33 cellular contexts compared by ENCODE assay signal in the genomic region with DNA sequence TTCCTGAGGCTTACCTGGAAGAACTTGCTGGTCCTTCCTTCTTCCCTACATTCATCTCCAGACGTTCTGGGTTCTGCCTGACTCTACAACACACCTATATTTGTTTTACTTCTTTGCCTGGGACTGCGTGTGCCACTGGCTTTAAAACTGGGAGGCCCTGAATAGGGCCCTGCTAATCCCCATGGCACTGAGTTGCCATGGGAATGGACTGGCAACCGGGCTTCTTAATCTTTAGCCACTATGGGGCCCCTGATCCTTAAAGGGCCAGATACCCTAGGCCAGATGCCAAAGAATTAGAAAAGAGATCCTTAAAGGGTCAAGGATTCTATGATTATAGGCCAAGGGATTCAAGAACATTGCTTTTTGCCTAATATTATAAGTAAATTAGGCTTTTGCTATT. TPM values are rescaled to one million over a fixed set of nuclear protein-coding genes. Genes with fewer than 3 reads are reported as not detected.
"Had no signal": no experiment of that assay in that cellular context is flagged by ENCODE, and none has a peak within 500 bp of the region (broad histone marks: within the 10 kb centered on the region; RNA-seq: fewer than 3 reads in every experiment).

No MANE protein-coding gene starts in this region.

- H3K9me3 ChIP-seq: esophagus squamous epithelium had no signal

- H3K9me3 Mint-ChIP-seq: activated CD4-positive, alpha-beta memory T cell treated with anti-CD3 and anti-CD28 coated beads for 36 hours; activated CD4-positive, alpha-beta T cell treated with anti-CD3 and anti-CD28 coated beads, Interleukin-2, amount 10 ng/mL, durations not matched to agents 24 days and 14 days; activated T-helper 1 cell treated with anti-CD3 and anti-CD28 coated beads, Interleukin-12 subunit alpha, Interleukin-12 subunit beta, Interleukin-2, Interleukin-4 antibody, amounts not matched to agents 30 ng/mL and 10 ng/mL and 1 ng/mL, durations not matched to agents 14 hours and 24 hours and 36 hours; activated T-helper 2 cell treated with anti-CD3 and anti-CD28 coated beads, Interferon-gamma antibody, Interleukin-2, Interleukin-4, amounts not matched to agents 10 μg/mL and 5 μg/mL and 100 μg/mL, durations not matched to agents 14 hours and 24 hours and 36 hours; effector memory CD8-positive, alpha-beta T cell had no signal

- H3K4me3 Mint-ChIP-seq: activated CD4-positive, alpha-beta memory T cell treated with anti-CD3 and anti-CD28 coated beads for 36 hours; activated CD4-positive, alpha-beta T cell treated with anti-CD3 and anti-CD28 coated beads for 36 hours; activated CD4-positive, alpha-beta T cell treated with anti-CD3 and anti-CD28 coated beads, Interleukin-2, amount 10 ng/mL, durations not matched to agents 24 days and 14 days; activated CD8-positive, alpha-beta memory T cell treated with anti-CD3 and anti-CD28 coated beads, Interleukin-2, amount 10 ng/mL, durations not matched to agents 7 days and 5 days; activated CD8-positive, alpha-beta T cell treated with anti-CD3 and anti-CD28 coated beads, Interleukin-2, amount 10 ng/mL, durations not matched to agents 7 days and 5 days; activated naive CD8-positive, alpha-beta T cell; activated T-helper 1 cell treated with anti-CD3 and anti-CD28 coated beads, Interleukin-12 subunit alpha, Interleukin-12 subunit beta, Interleukin-2, Interleukin-4 antibody, amounts not matched to agents 30 ng/mL and 10 ng/mL and 1 ng/mL, durations not matched to agents 14 hours and 24 hours and 36 hours; effector memory CD8-positive, alpha-beta T cell had no signal

- H3K36me3 ChIP-seq: esophagus squamous epithelium, gastroesophageal sphincter, heart right ventricle had no signal

- H3K4me1 Mint-ChIP-seq: activated CD4-positive, alpha-beta T cell treated with anti-CD3 and anti-CD28 coated beads for 36 hours; activated CD4-positive, alpha-beta T cell treated with anti-CD3 and anti-CD28 coated beads, Interleukin-2, amount 10 ng/mL, durations not matched to agents 24 days and 14 days; activated CD8-positive, alpha-beta memory T cell treated with anti-CD3 and anti-CD28 coated beads, Interleukin-2, amount 10 ng/mL, durations not matched to agents 7 days and 5 days had no signal

- DNase-seq: activated CD4-positive, alpha-beta memory T cell treated with anti-CD3 and anti-CD28 coated beads for 36 hours; activated CD4-positive, alpha-beta T cell treated with anti-CD3 and anti-CD28 coated beads for 36 hours; activated CD4-positive, alpha-beta T cell treated with anti-CD3 and anti-CD28 coated beads, Interleukin-2, amount 10 ng/mL, durations not matched to agents 24 days and 14 days; activated CD4-positive, CD25-positive, alpha-beta regulatory T cell; activated CD4-positive, CD25-positive, alpha-beta regulatory T cell treated with anti-CD3 and anti-CD28 coated beads, Interleukin-2, amount 50 U/mL, for 72 hours; activated CD8-positive, alpha-beta memory T cell treated with anti-CD3 and anti-CD28 coated beads, Interleukin-2, amount 10 ng/mL, durations not matched to agents 7 days and 5 days; activated CD8-positive, alpha-beta memory T cell treated with anti-CD3 and anti-CD28 coated beads, Interleukin-2, amount 50 U/mL, for 4 hours; activated CD8-positive, alpha-beta T cell treated with anti-CD3 and anti-CD28 coated beads, Interleukin-2, amount 10 ng/mL, durations not matched to agents 7 days and 5 days; activated effector memory CD4-positive, alpha-beta T cell treated with anti-CD3 and anti-CD28 coated beads, Interleukin-2, amount 50 U/mL, for 16 hours; activated naive CD4-positive, alpha-beta T cell treated with anti-CD3 and anti-CD28 coated beads, Interleukin-2, amount 50 U/mL, for 16 hours; activated T-cell treated with anti-CD3 and anti-CD28 coated beads, Interleukin-2, amount 50 U/mL, for 1 hour; activated T-cell treated with anti-CD3 and anti-CD28 coated beads, Interleukin-2, amount 50 U/mL, for 48 hours; amniotic stem cell; anterior cingulate cortex; caudate nucleus; cortex of kidney; dermis blood vessel endothelial cell; effector CD4-positive, alpha-beta T cell; effector memory CD8-positive, alpha-beta T cell; erythroblast; esophagus squamous epithelium; foreskin melanocyte; heart right ventricle; T-helper 2 cell had no signal

- H3K27ac ChIP-seq: esophagus squamous epithelium, gastroesophageal sphincter, heart right ventricle had no signal

- H3K27ac Mint-ChIP-seq: activated CD4-positive, alpha-beta memory T cell treated with anti-CD3 and anti-CD28 coated beads for 36 hours; activated CD4-positive, alpha-beta T cell treated with anti-CD3 and anti-CD28 coated beads for 36 hours; activated CD4-positive, alpha-beta T cell treated with anti-CD3 and anti-CD28 coated beads, Interleukin-2, amount 10 ng/mL, durations not matched to agents 24 days and 14 days; activated CD8-positive, alpha-beta memory T cell treated with anti-CD3 and anti-CD28 coated beads, Interleukin-2, amount 10 ng/mL, durations not matched to agents 7 days and 5 days; activated CD8-positive, alpha-beta T cell treated with anti-CD3 and anti-CD28 coated beads, Interleukin-2, amount 10 ng/mL, durations not matched to agents 7 days and 5 days; activated naive CD8-positive, alpha-beta T cell; activated T-helper 1 cell treated with anti-CD3 and anti-CD28 coated beads, Interleukin-12 subunit alpha, Interleukin-12 subunit beta, Interleukin-2, Interleukin-4 antibody, amounts not matched to agents 30 ng/mL and 10 ng/mL and 1 ng/mL, durations not matched to agents 14 hours and 24 hours and 36 hours; activated T-helper 2 cell treated with anti-CD3 and anti-CD28 coated beads, Interferon-gamma antibody, Interleukin-2, Interleukin-4, amounts not matched to agents 10 μg/mL and 5 μg/mL and 100 μg/mL, durations not matched to agents 14 hours and 24 hours and 36 hours; effector memory CD8-positive, alpha-beta T cell had no signal

- H3K36me3 Mint-ChIP-seq: activated CD4-positive, alpha-beta memory T cell treated with anti-CD3 and anti-CD28 coated beads for 36 hours; activated CD8-positive, alpha-beta memory T cell treated with anti-CD3 and anti-CD28 coated beads, Interleukin-2, amount 10 ng/mL, durations not matched to agents 7 days and 5 days; activated naive CD8-positive, alpha-beta T cell had no signal

- H3K27me3 ChIP-seq: gastroesophageal sphincter had no signal

- H3K4me1 ChIP-seq: esophagus squamous epithelium, gastroesophageal sphincter, heart right ventricle had no signal

- ATAC-seq: activated CD4-positive, alpha-beta T cell treated with anti-CD3 and anti-CD28 coated beads for 36 hours; activated CD8-positive, alpha-beta memory T cell treated with anti-CD3 and anti-CD28 coated beads, Interleukin-2, amount 10 ng/mL, durations not matched to agents 7 days and 5 days; activated CD8-positive, alpha-beta T cell treated with anti-CD3 and anti-CD28 coated beads, Interleukin-2, amount 10 ng/mL, durations not matched to agents 7 days and 5 days; effector memory CD8-positive, alpha-beta T cell; gastroesophageal sphincter; heart right ventricle had no signal

- H3K4me3 ChIP-seq: esophagus squamous epithelium, gastroesophageal sphincter, heart right ventricle had no signal

RNA-seq across cellular contexts. Expression of a gene that starts 24.4 kb away (rescaled TPM):
- total RNA-seq: activated CD4-positive, alpha-beta memory T cell treated with anti-CD3 and anti-CD28 coated beads for 36 hours; activated CD4-positive, alpha-beta T cell treated with anti-CD3 and anti-CD28 coated beads for 36 hours; activated CD4-positive, alpha-beta T cell treated with anti-CD3 and anti-CD28 coated beads, Interleukin-2, amount 10 ng/mL, durations not matched to agents 24 days and 14 days; activated CD8-positive, alpha-beta memory T cell treated with anti-CD3 and anti-CD28 coated beads for 36 hours; activated CD8-positive, alpha-beta memory T cell treated with anti-CD3 and anti-CD28 coated beads, Interleukin-2, amount 10 ng/mL, durations not matched to agents 7 days and 5 days; activated CD8-positive, alpha-beta T cell treated with anti-CD3 and anti-CD28 coated beads, Interleukin-2, amount 10 ng/mL, durations not matched to agents 7 days and 5 days; activated T-helper 1 cell treated with anti-CD3 and anti-CD28 coated beads, Interleukin-12 subunit alpha, Interleukin-12 subunit beta, Interleukin-2, Interleukin-4 antibody, amounts not matched to agents 30 ng/mL and 10 ng/mL and 1 ng/mL, durations not matched to agents 14 hours and 24 hours and 36 hours; activated T-helper 2 cell treated with anti-CD3 and anti-CD28 coated beads, Interferon-gamma antibody, Interleukin-2, Interleukin-4, amounts not matched to agents 10 μg/mL and 5 μg/mL and 100 μg/mL, durations not matched to agents 14 hours and 24 hours and 36 hours; fibroblast of lung; fibroblast of villous mesenchyme; T-helper 1 cell treated with Interleukin-12 subunit alpha and Interleukin-12 subunit beta and Interleukin-4 antibody, amounts not matched to agents 30 ng/mL and 1 ng/mL, for 36 hours had no signal

RNA-seq across cellular contexts. Expression of a gene that starts 57.7 kb away (rescaled TPM):
- total RNA-seq: activated CD4-positive, alpha-beta memory T cell treated with anti-CD3 and anti-CD28 coated beads for 36 hours; activated CD4-positive, alpha-beta T cell treated with anti-CD3 and anti-CD28 coated beads for 36 hours; activated CD4-positive, alpha-beta T cell treated with anti-CD3 and anti-CD28 coated beads, Interleukin-2, amount 10 ng/mL, durations not matched to agents 24 days and 14 days; activated CD8-positive, alpha-beta memory T cell treated with anti-CD3 and anti-CD28 coated beads, Interleukin-2, amount 10 ng/mL, durations not matched to agents 7 days and 5 days; activated CD8-positive, alpha-beta T cell treated with anti-CD3 and anti-CD28 coated beads, Interleukin-2, amount 10 ng/mL, durations not matched to agents 7 days and 5 days; activated T-helper 1 cell treated with anti-CD3 and anti-CD28 coated beads, Interleukin-12 subunit alpha, Interleukin-12 subunit beta, Interleukin-2, Interleukin-4 antibody, amounts not matched to agents 30 ng/mL and 10 ng/mL and 1 ng/mL, durations not matched to agents 14 hours and 24 hours and 36 hours; activated T-helper 2 cell treated with anti-CD3 and anti-CD28 coated beads, Interferon-gamma antibody, Interleukin-2, Interleukin-4, amounts not matched to agents 10 μg/mL and 5 μg/mL and 100 μg/mL, durations not matched to agents 14 hours and 24 hours and 36 hours; chondrocyte; fibroblast of lung; fibroblast of villous mesenchyme; T-helper 1 cell treated with Interleukin-12 subunit alpha and Interleukin-12 subunit beta and Interleukin-4 antibody, amounts not matched to agents 30 ng/mL and 1 ng/mL, for 36 hours had no signal
